Comparison of ENCODE assay signal across 16 cellular contexts in genomic region chr13:72314210-72314609, GRCh38.
DNase-seq lines count a peak whose midpoint lies in the region; ATAC-seq and TF ChIP-seq lines count a peak whose summit lies in the region.
"Had no signal": no experiment of that assay in that cellular context is flagged by ENCODE, and none has a peak within 500 bp of the region (broad histone marks: within the 10 kb centered on the region; RNA-seq: fewer than 3 reads in every experiment).

No MANE protein-coding gene starts in this region.

- peaks cover 15% of the 10 kb centered on the region for H3K4me1 ChIP-seq in BE2C
- H3K4me1 ChIP-seq: BLaER1 treated with 17β-estradiol and CSF1 and Interleukin-3, amounts not matched to agents 10 nM and 100 nM had no signal

- H3K9me3 ChIP-seq in BE2C = no peaks in the 10 kb centered on the region
- H3K9me3 ChIP-seq: BLaER1 treated with 17β-estradiol and CSF1 and Interleukin-3, amounts not matched to agents 10 nM and 100 nM had no signal

- H3K27ac Mint-ChIP-seq in stimulated activated effector memory CD8-positive, alpha-beta T cell treated with anti-CD3 and anti-CD28 coated beads, Interleukin-12 subunit alpha, Interleukin-12 subunit beta, amount 100 ng/mL, for 72 hours = no peak overlapping the region
- no peak overlapping the region for H3K27ac Mint-ChIP-seq in endothelial cell (ENCODE audit: unreplicated experiment)
- H3K27ac Mint-ChIP-seq: CD8-positive, alpha-beta T cell; GM23338; HFFc6 had no signal

- H3K36me3 Mint-ChIP-seq in stimulated activated effector memory CD8-positive, alpha-beta T cell treated with anti-CD3 and anti-CD28 coated beads, Interleukin-12 subunit alpha, Interleukin-12 subunit beta, amount 100 ng/mL, for 72 hours = no peaks in the 10 kb centered on the region
- no peaks in the 10 kb centered on the region for H3K36me3 Mint-ChIP-seq in endothelial cell (ENCODE audit: low read depth, unreplicated experiment)
- H3K36me3 Mint-ChIP-seq: CD8-positive, alpha-beta T cell had no signal

- no peaks in the 10 kb centered on the region for H3K36me3 ChIP-seq in BE2C
- H3K36me3 ChIP-seq: BLaER1 treated with 17β-estradiol and CSF1 and Interleukin-3, amounts not matched to agents 10 nM and 100 nM had no signal

- H3K4me3 Mint-ChIP-seq in stimulated activated effector memory CD8-positive, alpha-beta T cell treated with anti-CD3 and anti-CD28 coated beads, Interleukin-12 subunit alpha, Interleukin-12 subunit beta, amount 100 ng/mL, for 72 hours = no peak overlapping the region
- H3K4me3 Mint-ChIP-seq in endothelial cell (ENCODE audit: unreplicated experiment) = no peak overlapping the region
- H3K4me3 Mint-ChIP-seq: CD8-positive, alpha-beta T cell; GM23338; HFFc6 had no signal

- H3K27me3 ChIP-seq in BE2C = no peaks in the 10 kb centered on the region
- H3K27me3 ChIP-seq: BLaER1 treated with 17β-estradiol and CSF1 and Interleukin-3, amounts not matched to agents 10 nM and 100 nM had no signal

- no peaks in the 10 kb centered on the region for H3K9me3 Mint-ChIP-seq in stimulated activated effector memory CD8-positive, alpha-beta T cell treated with anti-CD3 and anti-CD28 coated beads, Interleukin-12 subunit alpha, Interleukin-12 subunit beta, amount 100 ng/mL, for 72 hours
- H3K9me3 Mint-ChIP-seq in endothelial cell (ENCODE audit: unreplicated experiment) = no peaks in the 10 kb centered on the region
- H3K9me3 Mint-ChIP-seq: CD8-positive, alpha-beta T cell; GM23338 had no signal

- peak; percentile 21 for ATAC-seq in stimulated activated effector memory CD8-positive, alpha-beta T cell treated with anti-CD3 and anti-CD28 coated beads, Interleukin-12 subunit alpha, Interleukin-12 subunit beta, amount 100 ng/mL, for 72 hours
- ATAC-seq in GM18909 (IDR thresholded peaks at IDR 0.05; ENCODE audit: poor library complexity, unreplicated experiment) = no peak
- ATAC-seq: CD8-positive, alpha-beta T cell; GM23338; HCT116 had no signal

- H3K4me1 Mint-ChIP-seq in stimulated activated effector memory CD8-positive, alpha-beta T cell treated with anti-CD3 and anti-CD28 coated beads, Interleukin-12 subunit alpha, Interleukin-12 subunit beta, amount 100 ng/mL, for 72 hours = no peaks in the 10 kb centered on the region
- H3K4me1 Mint-ChIP-seq in endothelial cell (ENCODE audit: unreplicated experiment) = no peaks in the 10 kb centered on the region

- no peak overlapping the region for H3K4me3 ChIP-seq in BE2C (ENCODE audit: low read depth, low read length)
- H3K4me3 ChIP-seq: BLaER1 treated with 17β-estradiol and CSF1 and Interleukin-3, amounts not matched to agents 10 nM and 100 nM; GM23338 had no signal

- H3K27me3 Mint-ChIP-seq in endothelial cell (ENCODE audit: unreplicated experiment) = no peaks in the 10 kb centered on the region

- DNase-seq in BE2C (peak; percentile 62), NCI-H2171 (lab: John Stamatoyannopoulos, UW) (peak; percentile 10), cerebellum (ENCODE audit: low spot score) (peak; percentile 4), endothelial cell (ENCODE audit: low spot score) (no peak), OCI-M1 (lab: John Stamatoyannopoulos, UW) (no peak)
- DNase-seq in stimulated activated effector memory CD8-positive, alpha-beta T cell treated with anti-CD3 and anti-CD28 coated beads, Interleukin-12 subunit alpha, Interleukin-12 subunit beta, amount 100 ng/mL, for 72 hours (ENCODE audit: low spot score in 2 of 2) = no peak
- DNase-seq: AML-193; Calu3; CD8-positive, alpha-beta T cell; GDM1; H7; HFFc6 had no signal

- TF ChIP-seq CTCF in BE2C (IDR thresholded peaks at IDR 0.05; ENCODE audit: low read depth, low read length) = no peak
- no peak for TF ChIP-seq CTCF in endothelial cell (IDR thresholded peaks at IDR 0.05; ENCODE audit: unreplicated experiment)

Comparison
In these comparisons a context has a peak if more than half of its experiments do, and no peak if none do; other contexts are left out.
1. DNase-seq: peak in BE2C (single experiment), NCI-H2171 (single experiment) and cerebellum (single experiment); none in stimulated activated effector memory CD8-positive, alpha-beta T cell treated with anti-CD3 and anti-CD28 coated beads, Interleukin-12 subunit alpha, Interleukin-12 subunit beta, amount 100 ng/mL, for 72 hours (0 of 2), endothelial cell (single experiment) and OCI-M1 (single experiment).